In genomic region chr11:68312117-68312779, GRCh38 we compare ENCODE assay signal across 8 cellular contexts. TPM values are rescaled to one million over a fixed set of nuclear protein-coding genes. Genes with fewer than 3 reads are reported as not detected.
DNase-seq lines count a peak whose midpoint lies in the region; ATAC-seq and TF ChIP-seq lines count a peak whose summit lies in the region.

Gene LRP5 (plus strand): TSS chr11:68312591. CDS start chr11:68312715, 124 bp downstream.

- H3K27me3 Mint-ChIP-seq in type B pancreatic cell = no peaks in the 10 kb centered on the region

- H3K4me3 ChIP-seq in GM12865 (ENCODE audit: low read depth, low read length) (peak within 1 kb of the TSS; percentile 62), Panc1 (ENCODE audit: low read depth in 2 of 2, low read length in 2 of 2) (peak within 1 kb of the TSS; percentile 73 to 75)
- H3K4me3 ChIP-seq in effector memory CD4-positive, alpha-beta T cell (ENCODE audit: insufficient read depth, low read depth, low read length, poor library complexity, severe bottlenecking) = peak within 1 kb of the TSS; percentile 51

- peak within 1 kb of the TSS; percentile 96 for H3K4me3 Mint-ChIP-seq in type B pancreatic cell

- TF ChIP-seq CTCF in GM12865 (IDR thresholded peaks at IDR 0.05; ENCODE audit: insufficient read depth, low read depth, low read length, missing control alignments) = no peak
- no peak for TF ChIP-seq CTCF in Panc1 (IDR thresholded peaks at IDR 0.05)
- TF ChIP-seq CTCF in type B pancreatic cell (conservative IDR thresholded peaks at IDR 0.05) = no peak

- no peaks in the 10 kb centered on the region for H3K36me3 ChIP-seq in Panc1 (ENCODE audit: control insufficient read depth, insufficient read depth, low read length)
- no peaks in the 10 kb centered on the region for H3K36me3 ChIP-seq in effector memory CD4-positive, alpha-beta T cell (ENCODE audit: control insufficient read depth, insufficient read depth, low read length)

- H3K4me1 ChIP-seq in Panc1 (ENCODE audit: control insufficient read depth, insufficient read depth, low read length) = peaks cover 44% of the 10 kb centered on the region
- H3K4me1 ChIP-seq in effector memory CD4-positive, alpha-beta T cell (ENCODE audit: control insufficient read depth, insufficient read depth, low read length, poor library complexity, severe bottlenecking) = peaks cover 15% of the 10 kb centered on the region

- BruUV-seq in Panc1 (replicated peaks; lab: Mats Ljungman, UMichigan) = no TSS peak

- H3K4me1 Mint-ChIP-seq in type B pancreatic cell (ENCODE audit: unreplicated experiment) = peaks cover 40% of the 10 kb centered on the region

- POLR2A ChIA-PET in Panc1 (lab: Charles Lee) = no interaction called here

- no peaks in the 10 kb centered on the region for H3K27me3 ChIP-seq in Panc1 (ENCODE audit: control insufficient read depth, insufficient read depth, low read length)
- H3K27me3 ChIP-seq in effector memory CD4-positive, alpha-beta T cell (replicated peaks; ENCODE audit: control insufficient read depth, insufficient read depth, low read length, poor library complexity, severe bottlenecking) = no peaks in the 10 kb centered on the region

- peak within 1 kb of the TSS; percentile 92 for H3K27ac Mint-ChIP-seq in type B pancreatic cell

- DNase-seq in AG08395 (ENCODE audit: low spot score) = peak; percentile 62
- DNase-seq in GM12865 (ENCODE audit: low read depth) = peak; percentile 40
- DNase-seq in Panc1 (ENCODE audit: low read depth, low spot score) = no peak
- DNase-seq in effector memory CD4-positive, alpha-beta T cell = no peak
- DNase-seq in mesenteric fat pad (ENCODE audit: low spot score) = no peak
- no peak for DNase-seq in type B pancreatic cell (ENCODE audit: extremely low spot score, unreplicated experiment)
- DNase-seq in C1 segment of cervical spinal cord (lab: John Stamatoyannopoulos, UW) = no peak

- intact Hi-C loops in Panc1 (cut with micrococcal nuclease; ENCODE audit: unreplicated experiment) = no loop called here

- ATAC-seq in Panc1 = peak; percentile 27
- no peak for ATAC-seq in GM21528 (IDR thresholded peaks at IDR 0.05; ENCODE audit: low FRiP score, unreplicated experiment)

- no peaks in the 10 kb centered on the region for H3K9me3 ChIP-seq in Panc1 (ENCODE audit: control insufficient read depth, insufficient read depth, low read depth, low read length)
- no peaks in the 10 kb centered on the region for H3K9me3 ChIP-seq in effector memory CD4-positive, alpha-beta T cell (ENCODE audit: control insufficient read depth, low read length)

- H3K27ac ChIP-seq in Panc1 (ENCODE audit: low read length) = peak within 1 kb of the TSS; percentile 99
- H3K27ac ChIP-seq in effector memory CD4-positive, alpha-beta T cell (ENCODE audit: insufficient read depth, low read length, poor library complexity, severe bottlenecking) = no peak within 1 kb of the TSS

- H3K36me3 Mint-ChIP-seq in type B pancreatic cell = no peaks in the 10 kb centered on the region

- H3K9me3 Mint-ChIP-seq in type B pancreatic cell = no peaks in the 10 kb centered on the region

- CTCF ChIA-PET in Panc1 (lab: Charles Lee) = no interaction called here

- in situ Hi-C loops in Panc1 (cut with HindIII; ENCODE audit: low pct_unique_long_range_greater_than_20kb, low sequenced_read_pairs) = no loop called here

RNA-seq across cellular contexts. Expression of gene LRP5, which starts in this region (rescaled TPM):
- total RNA-seq in Panc1 (2021; ENCODE audit: unreplicated experiment) (171 TPM), mesenteric fat pad (59.9 TPM), type B pancreatic cell (ENCODE audit: low replicate concordance) (64.9 and 65.0 TPM in 2 replicates)
- 357 TPM for polyA plus RNA-seq in Panc1 (2012; ENCODE audit: insufficient read length)

Comparison
In these comparisons a context has a peak if more than half of its experiments do, and no peak if none do; other contexts are left out.
1. DNase-seq: peak in AG08395 (single experiment) and GM12865 (single experiment); none in Panc1 (single experiment), effector memory CD4-positive, alpha-beta T cell (0 of 3), mesenteric fat pad (single experiment), type B pancreatic cell (single experiment) and C1 segment of cervical spinal cord (0 of 14).
2. Peak in every context shown above with its lines, with median percentiles within 50 percentile points of each other: H3K4me3 ChIP-seq.